8 cellular contexts compared by ENCODE assay signal in genomic region chr18:79988079-79988924, GRCh38. TPM values are rescaled to one million over a fixed set of nuclear protein-coding genes. Genes with fewer than 3 reads are reported as not detected.
DNase-seq lines count a peak whose midpoint lies in the region; ATAC-seq, FAIRE-seq and TF ChIP-seq lines count a peak whose summit lies in the region.

Gene TXNL4A (minus strand): TSS chr18:79988563. CDS start chr18:79988392, 171 bp downstream.

- TF ChIP-seq CTCF in AG09309 (IDR thresholded peaks at IDR 0.05; ENCODE audit: control insufficient read depth, insufficient read depth, low read depth, low read length, missing control alignments) = peak; percentile 18
- TF ChIP-seq CTCF in keratinocyte (optimal IDR thresholded peaks at IDR 0.05 in 1 of 3, IDR thresholded peaks at IDR 0.05 in 1 of 3, conservative IDR thresholded peaks at IDR 0.05 in 1 of 3; ENCODE audit: extremely low read depth in 1 of 3, insufficient read depth in 2 of 3, low read length in 3 of 3) = peak in 1 of 3 experiments; percentile 40

- H4K20me1 ChIP-seq in keratinocyte (ENCODE audit: control insufficient read depth, extremely low read depth, insufficient read depth, low read length) = peaks cover 19% of the 10 kb centered on the region

- no peaks in the 10 kb centered on the region for H3K27me3 ChIP-seq in keratinocyte (ENCODE audit: control insufficient read depth, extremely low read depth, insufficient read depth, low read length)

- H3K4me2 ChIP-seq in keratinocyte (ENCODE audit: control insufficient read depth, extremely low read depth, insufficient read depth, low read depth, low read length) = peak within 1 kb of the TSS; percentile 98

- H3K36me3 ChIP-seq in keratinocyte (ENCODE audit: control insufficient read depth in 2 of 2, extremely low read depth in 1 of 2, insufficient read depth in 2 of 2, low read length in 2 of 2) = peaks cover 0 to 6% of the 10 kb centered on the region in 2 experiments

- H2AFZ ChIP-seq in keratinocyte (ENCODE audit: control insufficient read depth, low read length) = peak within 1 kb of the TSS; percentile 92

- FAIRE-seq in keratinocyte (lab: Jason Lieb, UNC) = peak; percentile 71

- peaks cover 3% of the 10 kb centered on the region for H3K9me1 ChIP-seq in keratinocyte (ENCODE audit: control insufficient read depth, extremely low read depth, insufficient read depth, low read length)

- dilution Hi-C loops in keratinocyte (cut with MboI; ENCODE audit: extremely low pct_ligation_motif_present, low sequenced_read_pairs) = no loop called here

- peak; percentile 54 for DNase-seq in AG09309 (ENCODE audit: low read depth)
- peak; percentile 88 for DNase-seq in NCI-H345 (lab: John Stamatoyannopoulos, UW)
- peak; percentile 66 for DNase-seq in activated CD4-positive, CD25-positive, alpha-beta regulatory T cell treated with anti-CD3 and anti-CD28 coated beads, Interleukin-2, amount 50 U/mL, for 16 hours (ENCODE audit: low read depth, low spot score)
- DNase-seq in central memory CD4-positive, alpha-beta T cell = peak; percentile 83
- DNase-seq in keratinocyte (ENCODE audit: low read depth, low spot score) = no peak
- peak; percentile 65 to 82 for DNase-seq in stimulated activated CD4-positive, alpha-beta T cell treated with anti-CD3 and anti-CD28 coated beads, Interleukin-15, amount 100 ng/mL, for 1 hour (ENCODE audit: low read depth in 1 of 2, low spot score in 1 of 2)

- ATAC-seq in GM18870 (IDR thresholded peaks at IDR 0.05; ENCODE audit: unreplicated experiment) (peak; percentile 84), HG03108 (IDR thresholded peaks at IDR 0.05; ENCODE audit: unreplicated experiment) (peak; percentile 96)

- H3K4me3 ChIP-seq in AG09309 (ENCODE audit: control insufficient read depth, low read depth, low read length) (peak within 1 kb of the TSS; percentile 91), keratinocyte (ENCODE audit: control insufficient read depth in 2 of 3, extremely low read depth in 1 of 3, insufficient read depth in 2 of 3, low read depth in 1 of 3, low read length in 3 of 3) (peak within 1 kb of the TSS; percentile 94 to 100 (median 99))

- peaks cover 13% of the 10 kb centered on the region for H3K4me1 ChIP-seq in keratinocyte (ENCODE audit: control insufficient read depth, extremely low read depth, insufficient read depth, low read length)

- H3K79me2 ChIP-seq in keratinocyte (ENCODE audit: control insufficient read depth, insufficient read depth, low read length) = peaks cover 50% of the 10 kb centered on the region

- no peaks in the 10 kb centered on the region for H3K9me3 ChIP-seq in keratinocyte (ENCODE audit: control insufficient read depth, low read depth, low read length)

- H3K9ac ChIP-seq in keratinocyte (ENCODE audit: control insufficient read depth, extremely low read depth, insufficient read depth, low read length) = peak within 1 kb of the TSS; percentile 85

- H3K27ac ChIP-seq in keratinocyte (ENCODE audit: control insufficient read depth, insufficient read depth, low read length) = peak within 1 kb of the TSS; percentile 77

RNA-seq across cellular contexts. Expression of gene TXNL4A, which starts in this region (rescaled TPM):
- polyA plus RNA-seq in keratinocyte = 89.9 to 142 TPM (median 98.4 TPM) in 3 replicates
- 191 TPM for polyA plus RNA-seq in keratinocyte (2011; ENCODE audit: low read depth)
- 102 and 125 TPM in 2 replicates for polyA plus RNA-seq in keratinocyte (2011; cell fraction: cytosol; rRNA removed)
- 40.2 and 40.7 TPM in 2 replicates for polyA plus RNA-seq in keratinocyte (2011; cell fraction: nucleus; rRNA removed)
- polyA plus RNA-seq in keratinocyte (2012; ENCODE audit: low replicate concordance) = 96.6 and 119 TPM in 2 replicates
- polyA minus RNA-seq in keratinocyte = 37.6 to 47.8 TPM (median 38.7 TPM) in 3 replicates
- polyA minus RNA-seq in keratinocyte (2011; cell fraction: cytosol; rRNA and poly(A)+ RNA removed) = 90.5 TPM
- polyA minus RNA-seq in keratinocyte (2011; cell fraction: nucleus; rRNA and poly(A)+ RNA removed) = 4.9 and 9.6 TPM in 2 replicates
